Comparison of ENCODE assay signal across 1 cellular context in the genomic region with DNA sequence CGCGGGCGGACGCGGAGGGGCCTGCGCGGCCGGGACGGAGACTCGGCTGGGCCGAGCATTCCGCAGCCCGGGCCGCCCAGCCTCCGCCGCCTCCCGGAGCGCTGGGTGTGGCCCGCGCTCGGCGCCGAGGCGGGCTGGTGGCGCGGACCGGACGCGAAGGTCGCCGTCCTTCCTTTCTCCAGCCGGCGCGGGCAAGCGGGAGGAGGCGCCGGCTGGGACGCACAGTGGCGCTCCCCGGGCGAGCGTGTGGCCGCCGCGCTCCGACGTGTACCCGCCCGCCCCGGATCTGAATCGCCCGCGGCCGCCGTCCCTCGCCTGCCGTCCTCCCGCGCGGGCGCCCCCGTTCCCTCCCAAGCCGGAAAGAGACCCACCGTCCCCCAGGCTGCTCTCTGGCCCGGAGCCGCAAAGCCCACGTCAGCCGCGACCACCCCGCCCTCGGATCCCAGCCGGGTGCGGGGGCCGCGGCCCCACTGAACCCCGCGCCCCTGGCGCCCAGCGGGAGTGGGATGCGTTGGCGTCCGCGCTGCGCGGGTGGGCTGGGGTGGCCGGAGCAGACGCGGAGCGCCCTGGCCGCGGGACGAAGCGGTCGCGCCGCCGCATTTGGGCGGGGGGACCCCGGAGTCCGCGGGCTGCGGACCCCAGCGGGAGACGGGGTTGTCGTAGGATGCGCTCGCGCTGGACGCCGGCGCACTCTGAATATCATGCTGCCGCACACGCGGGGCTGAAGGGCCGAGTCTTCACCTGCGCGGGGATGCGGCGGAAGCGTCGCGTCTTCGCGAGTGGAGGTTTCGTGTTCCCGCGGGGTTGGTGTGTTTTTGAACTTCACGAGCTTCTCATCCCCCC.
TF ChIP-seq lines count a peak whose summit lies in the region.

No MANE protein-coding gene starts in this region.

TF ChIP-seq in K562, 482 proteins besides CTCF, POLR2A, EP300 and RAD21 (continued from another document and continues in another):
- TF ChIP-seq ZNF318 (IDR thresholded peaks at IDR 0.05; ENCODE audit: borderline replicate concordance in 1 of 2, low read depth in 1 of 2) (no peak), SFPQ (IDR thresholded peaks at IDR 0.05; ENCODE audit: low read depth, low read length) (no peak), BCOR (IDR thresholded peaks at IDR 0.05) (no peak), ZNF592 (IDR thresholded peaks at IDR 0.05) (no peak), ZNF407 (IDR thresholded peaks at IDR 0.05; ENCODE audit: low read depth) (no peak), HEY1 (CRISPR knock-in tag; IDR thresholded peaks at IDR 0.05; ENCODE audit: borderline replicate concordance) (no peak), RFX7 (CRISPR knock-in tag; IDR thresholded peaks at IDR 0.05) (no peak)
- TF ChIP-seq, protein P1, sequence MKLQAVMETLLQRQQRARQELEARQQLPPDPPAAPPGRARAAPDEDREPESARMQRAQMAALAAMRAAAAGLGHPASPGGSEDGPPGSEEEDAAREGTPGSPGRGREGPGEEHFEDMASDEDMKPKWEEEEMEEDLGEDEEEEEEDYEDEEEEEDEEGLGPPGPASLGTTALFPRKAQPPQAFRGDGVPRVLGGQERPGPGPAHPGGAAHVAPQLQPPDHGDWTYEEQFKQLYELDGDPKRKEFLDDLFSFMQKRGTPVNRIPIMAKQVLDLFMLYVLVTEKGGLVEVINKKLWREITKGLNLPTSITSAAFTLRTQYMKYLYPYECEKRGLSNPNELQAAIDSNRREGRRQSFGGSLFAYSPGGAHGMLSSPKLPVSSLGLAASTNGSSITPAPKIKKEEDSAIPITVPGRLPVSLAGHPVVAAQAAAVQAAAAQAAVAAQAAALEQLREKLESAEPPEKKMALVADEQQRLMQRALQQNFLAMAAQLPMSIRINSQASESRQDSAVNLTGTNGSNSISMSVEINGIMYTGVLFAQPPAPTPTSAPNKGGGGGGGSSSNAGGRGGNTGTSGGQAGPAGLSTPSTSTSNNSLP (IDR thresholded peaks at IDR 0.05; ENCODE audit: borderline replicate concordance, low read depth, low read length), result no peak
- TF ChIP-seq, protein P2, sequence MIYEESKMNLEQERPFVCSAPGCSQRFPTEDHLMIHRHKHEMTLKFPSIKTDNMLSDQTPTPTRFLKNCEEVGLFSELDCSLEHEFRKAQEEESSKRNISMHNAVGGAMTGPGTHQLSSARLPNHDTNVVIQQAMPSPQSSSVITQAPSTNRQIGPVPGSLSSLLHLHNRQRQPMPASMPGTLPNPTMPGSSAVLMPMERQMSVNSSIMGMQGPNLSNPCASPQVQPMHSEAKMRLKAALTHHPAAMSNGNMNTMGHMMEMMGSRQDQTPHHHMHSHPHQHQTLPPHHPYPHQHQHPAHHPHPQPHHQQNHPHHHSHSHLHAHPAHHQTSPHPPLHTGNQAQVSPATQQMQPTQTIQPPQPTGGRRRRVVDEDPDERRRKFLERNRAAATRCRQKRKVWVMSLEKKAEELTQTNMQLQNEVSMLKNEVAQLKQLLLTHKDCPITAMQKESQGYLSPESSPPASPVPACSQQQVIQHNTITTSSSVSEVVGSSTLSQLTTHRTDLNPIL (CRISPR knock-in tag; IDR thresholded peaks at IDR 0.05), result no peak
